8 cellular contexts compared by ENCODE assay signal in genomic region chr11:101914737-101915426, GRCh38. TPM values are rescaled to one million over a fixed set of nuclear protein-coding genes. Genes with fewer than 3 reads are reported as not detected.
DNase-seq lines count a peak whose midpoint lies in the region.

A gene with protein sequence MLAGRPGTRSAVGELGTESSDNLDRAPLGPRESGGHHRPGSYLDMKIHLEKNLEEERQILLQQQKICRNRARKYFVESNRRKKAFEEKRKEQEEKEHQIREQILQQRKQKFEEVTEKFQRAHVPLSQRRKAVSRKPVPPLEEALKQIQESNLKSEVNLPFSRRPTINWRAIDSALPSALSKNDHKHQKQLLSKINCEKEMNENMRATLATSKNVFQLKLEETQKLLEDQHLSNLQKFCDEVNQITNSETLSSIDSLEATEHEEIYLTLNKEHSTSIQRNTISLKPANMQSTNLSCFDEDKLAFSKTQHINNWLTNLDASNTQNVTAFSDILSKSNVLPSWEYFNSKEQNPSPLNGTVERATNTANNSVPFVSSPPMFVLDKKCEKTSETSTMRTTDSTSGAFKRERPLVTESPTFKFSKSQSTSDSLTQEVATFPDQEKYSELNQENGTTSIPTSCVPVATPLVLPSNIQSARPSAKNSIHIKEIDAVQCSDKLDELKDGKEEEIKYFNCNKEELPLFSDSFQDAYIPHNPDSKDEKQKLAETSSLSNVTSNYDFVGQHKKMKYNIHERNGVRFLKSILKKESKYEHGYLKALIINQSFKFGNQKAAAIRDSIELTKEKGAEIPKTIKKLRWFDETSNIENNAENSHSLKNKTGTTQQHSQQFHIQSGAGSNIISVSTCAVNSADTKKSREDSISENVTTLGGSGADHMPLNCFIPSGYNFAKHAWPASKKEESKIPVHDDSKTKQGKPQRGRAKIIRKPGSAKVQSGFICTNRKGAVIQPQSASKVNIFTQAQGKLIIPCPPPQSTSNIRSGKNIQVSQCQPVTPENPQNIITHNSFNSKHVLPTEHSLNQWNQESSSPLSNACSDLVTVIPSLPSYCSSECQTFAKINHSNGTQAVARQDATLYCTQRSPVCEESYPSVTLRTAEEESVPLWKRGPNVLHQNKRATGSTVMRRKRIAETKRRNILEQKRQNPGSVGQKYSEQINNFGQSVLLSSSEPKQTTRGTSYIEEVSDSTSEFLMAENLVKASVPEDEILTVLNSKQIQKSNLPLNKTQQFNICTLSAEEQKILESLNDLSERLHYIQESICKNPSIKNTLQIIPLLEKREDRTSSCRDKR (plus strand): TSS chr11:101915010. CDS start chr11:101915285, 275 bp downstream.

- peak within 1 kb of the TSS; percentile 71 for H3K4me3 ChIP-seq in H7 (ENCODE audit: insufficient read depth, low read depth, low read length)

- H3K36me3 ChIP-seq in H7 (replicated peaks; ENCODE audit: control insufficient read depth, insufficient read depth, low read length): no peaks in the 10 kb centered on the region

- no peaks in the 10 kb centered on the region for H3K27me3 ChIP-seq in H7 (ENCODE audit: control insufficient read depth, insufficient read depth, low read length)

- DNase-seq in EH (ENCODE audit: low read depth): peak; percentile 96
- peak; percentile 91 for DNase-seq in H7
- DNase-seq in M059J (ENCODE audit: low read depth): peak; percentile 88
- peak; percentile 82 for DNase-seq in SHP77 treated with DMSO at 0.1 percent for 48 hours (lab: John Stamatoyannopoulos, UW)
- peak; percentile 93 for DNase-seq in activated naive CD4-positive, alpha-beta T cell treated with anti-CD3 and anti-CD28 coated beads, Interleukin-2, amount 50 U/mL, for 16 hours
- peak; percentile 93 for DNase-seq in globus pallidus (ENCODE audit: low spot score)
- DNase-seq in nucleus accumbens (lab: John Stamatoyannopoulos, UW): peak; percentile 80 to 99 (median 94)
- peak; percentile 91 for DNase-seq in superior temporal gyrus (ENCODE audit: extremely low spot score)

RNA-seq across cellular contexts. Expression of the gene that starts here (rescaled TPM):
- total RNA-seq in H7 (2014; rRNA removed; shearing (Covaris generic)): 0.48 and 0.59 TPM in 2 replicates
- 0.81 and 0.86 TPM in 2 replicates for total RNA-seq in M059J (2014; rRNA removed; shearing (Covaris generic))

Comparison
In these comparisons a context has a peak if more than half of its experiments do, and no peak if none do; other contexts are left out.
1. Peak in every context shown above with its lines: DNase-seq and H3K4me3 ChIP-seq.
2. Peak in DNase-seq and H3K4me3 ChIP-seq in H7; RNA of the gene not detected or under 1 TPM.
3. Peak in DNase-seq in M059J; RNA of the gene not detected or under 1 TPM.